ENCODE assay signal across 7 cellular contexts in genomic region chr2:86622409-86622877, GRCh38. TPM values are rescaled to one million over a fixed set of nuclear protein-coding genes. Genes with fewer than 3 reads are reported as not detected.
A peak's percentile ranks its signal among the peaks of the same experiment; 100 is the strongest.
DNase-seq lines count a peak whose midpoint lies in the region; ATAC-seq and TF ChIP-seq lines count a peak whose summit lies in the region.

No MANE protein-coding gene starts in this region.

- H3K36me3 ChIP-seq in MG63 = peaks cover 23% of the 10 kb centered on the region

- peaks cover 25% of the 10 kb centered on the region for H3K36me3 Mint-ChIP-seq in activated T-helper 2 cell treated with anti-CD3 and anti-CD28 coated beads, Interferon-gamma antibody, Interleukin-2, Interleukin-4, amounts not matched to agents 10 μg/mL and 5 μg/mL and 100 μg/mL, durations not matched to agents 14 hours and 24 hours and 36 hours (ENCODE audit: low read depth)
- peaks cover 25% of the 10 kb centered on the region for H3K36me3 Mint-ChIP-seq in osteocyte (ENCODE audit: unreplicated experiment)

- intact Hi-C loops in activated T-helper 2 cell treated with anti-CD3 and anti-CD28 coated beads, Interferon-gamma antibody, Interleukin-2, Interleukin-4, amounts not matched to agents 10 μg/mL and 5 μg/mL and 100 μg/mL, durations not matched to agents 14 hours and 24 hours and 36 hours (cut with micrococcal nuclease) = loop anchor here (2.0 to 5.0 kb wide), 4 partner anchors 60 to 425 kb away; partner anchors contain the start of genes CHMP3, IMMT and MRPL35

- peak overlapping the region; percentile 93 for H3K4me3 Mint-ChIP-seq in activated T-helper 2 cell treated with anti-CD3 and anti-CD28 coated beads, Interferon-gamma antibody, Interleukin-2, Interleukin-4, amounts not matched to agents 10 μg/mL and 5 μg/mL and 100 μg/mL, durations not matched to agents 14 hours and 24 hours and 36 hours (ENCODE audit: low read depth)
- peak overlapping the region; percentile 94 for H3K4me3 Mint-ChIP-seq in osteocyte (ENCODE audit: unreplicated experiment)

- H3K9me3 ChIP-seq in MG63 = no peaks in the 10 kb centered on the region

- ATAC-seq in HG03457 (IDR thresholded peaks at IDR 0.05; ENCODE audit: unreplicated experiment) = no peak
- no peak for ATAC-seq in GM21360 (IDR thresholded peaks at IDR 0.05; ENCODE audit: unreplicated experiment)

- H3K27ac Mint-ChIP-seq in activated T-helper 2 cell treated with anti-CD3 and anti-CD28 coated beads, Interferon-gamma antibody, Interleukin-2, Interleukin-4, amounts not matched to agents 10 μg/mL and 5 μg/mL and 100 μg/mL, durations not matched to agents 14 hours and 24 hours and 36 hours = peak overlapping the region; percentile 94
- peak overlapping the region; percentile 94 for H3K27ac Mint-ChIP-seq in osteocyte (ENCODE audit: unreplicated experiment)

- peaks cover 29% of the 10 kb centered on the region for H3K4me1 Mint-ChIP-seq in activated T-helper 2 cell treated with anti-CD3 and anti-CD28 coated beads, Interferon-gamma antibody, Interleukin-2, Interleukin-4, amounts not matched to agents 10 μg/mL and 5 μg/mL and 100 μg/mL, durations not matched to agents 14 hours and 24 hours and 36 hours (ENCODE audit: low read depth)
- H3K4me1 Mint-ChIP-seq in osteocyte (ENCODE audit: unreplicated experiment) = peaks cover 25% of the 10 kb centered on the region

- peak; percentile 47 for DNase-seq in ELR (ENCODE audit: low read depth)
- DNase-seq in MG63 = peak; percentile 37
- peak; percentile 20 for DNase-seq in activated T-helper 2 cell treated with anti-CD3 and anti-CD28 coated beads, Interferon-gamma antibody, Interleukin-2, Interleukin-4, amounts not matched to agents 10 μg/mL and 5 μg/mL and 100 μg/mL, durations not matched to agents 14 hours and 24 hours and 36 hours (ENCODE audit: low spot score)
- DNase-seq in foreskin melanocyte = peak; percentile 30
- no peak for DNase-seq in osteocyte (ENCODE audit: extremely low spot score, unreplicated experiment)

- peak overlapping the region; percentile 84 for H3K4me3 ChIP-seq in MG63

- peaks cover 6% of the 10 kb centered on the region for H3K27me3 Mint-ChIP-seq in activated T-helper 2 cell treated with anti-CD3 and anti-CD28 coated beads, Interferon-gamma antibody, Interleukin-2, Interleukin-4, amounts not matched to agents 10 μg/mL and 5 μg/mL and 100 μg/mL, durations not matched to agents 14 hours and 24 hours and 36 hours (ENCODE audit: low read depth)
- H3K27me3 Mint-ChIP-seq in osteocyte (ENCODE audit: unreplicated experiment) = peaks cover 7% of the 10 kb centered on the region

- no peaks in the 10 kb centered on the region for H3K9me3 Mint-ChIP-seq in activated T-helper 2 cell treated with anti-CD3 and anti-CD28 coated beads, Interferon-gamma antibody, Interleukin-2, Interleukin-4, amounts not matched to agents 10 μg/mL and 5 μg/mL and 100 μg/mL, durations not matched to agents 14 hours and 24 hours and 36 hours
- no peaks in the 10 kb centered on the region for H3K9me3 Mint-ChIP-seq in osteocyte (ENCODE audit: unreplicated experiment)

- TF ChIP-seq CTCF in osteocyte (IDR thresholded peaks at IDR 0.05) = no peak

- no peaks in the 10 kb centered on the region for H3K27me3 ChIP-seq in MG63

RNA-seq across cellular contexts. Expression of gene RNF103, which starts 1.2 kb away (rescaled TPM):
- total RNA-seq in MG63 (2014; rRNA removed; shearing (Covaris generic); ENCODE audit: low replicate concordance) = 8.8 and 10.0 TPM in 2 replicates
- total RNA-seq in activated T-helper 2 cell treated with anti-CD3 and anti-CD28 coated beads, Interferon-gamma antibody, Interleukin-2, Interleukin-4, amounts not matched to agents 10 μg/mL and 5 μg/mL and 100 μg/mL, durations not matched to agents 14 hours and 24 hours and 36 hours = 12.4 and 12.7 TPM in 2 replicates
- 35.8 and 38.4 TPM in 2 replicates for total RNA-seq in osteocyte

RNA-seq across cellular contexts. Expression of gene CHMP3, which starts 59.2 kb away (rescaled TPM):
- total RNA-seq in MG63 (2014; rRNA removed; shearing (Covaris generic); ENCODE audit: low replicate concordance) = 52.5 and 69.4 TPM in 2 replicates
- total RNA-seq in activated T-helper 2 cell treated with anti-CD3 and anti-CD28 coated beads, Interferon-gamma antibody, Interleukin-2, Interleukin-4, amounts not matched to agents 10 μg/mL and 5 μg/mL and 100 μg/mL, durations not matched to agents 14 hours and 24 hours and 36 hours = 31.4 and 33.6 TPM in 2 replicates
- 111 and 124 TPM in 2 replicates for total RNA-seq in osteocyte
